In genomic region chr1:23194119-23194984, GRCh38 we compare ENCODE assay signal across 12 cellular contexts. TPM values are rescaled to one million over a fixed set of nuclear protein-coding genes. Genes with fewer than 3 reads are reported as not detected.
DNase-seq lines count a peak whose midpoint lies in the region; ATAC-seq and TF ChIP-seq lines count a peak whose summit lies in the region.
"Had no signal": no experiment of that assay in that cellular context is flagged by ENCODE, and none has a peak within 500 bp of the region (broad histone marks: within the 10 kb centered on the region; RNA-seq: fewer than 3 reads in every experiment).

No MANE protein-coding gene starts in this region.

- no peak for TF ChIP-seq EP300 in gastroesophageal sphincter (IDR thresholded peaks at IDR 0.05)

- TF ChIP-seq CTCF in gastroesophageal sphincter (IDR thresholded peaks at IDR 0.05) = no peak

- H3K4me3 ChIP-seq in gastroesophageal sphincter = no peak overlapping the region
- H3K4me3 ChIP-seq: thyroid gland had no signal

- no peak overlapping the region for H3K27ac ChIP-seq in gastroesophageal sphincter
- H3K27ac ChIP-seq: HL-60, thyroid gland had no signal

- no peak for TF ChIP-seq POLR2A in gastroesophageal sphincter (IDR thresholded peaks at IDR 0.05)

- no peaks in the 10 kb centered on the region for H3K9me3 ChIP-seq in gastroesophageal sphincter
- H3K9me3 ChIP-seq: thyroid gland had no signal

- H3K4me1 ChIP-seq in gastroesophageal sphincter = no peaks in the 10 kb centered on the region
- H3K4me1 ChIP-seq: thyroid gland had no signal

- 67 to 70% methylated on average over 3 to 10 of the region's 11 CpGs for WGBS in gastroesophageal sphincter (ENCODE audit: low coverage in 1 of 2), 2 donors

- ATAC-seq in GM19023 (IDR thresholded peaks at IDR 0.05; ENCODE audit: unreplicated experiment) = no peak
- no peak for ATAC-seq in HG03139 (IDR thresholded peaks at IDR 0.05; ENCODE audit: unreplicated experiment)
- ATAC-seq in gastroesophageal sphincter = no peak

- H3K27me3 ChIP-seq in gastroesophageal sphincter = peaks cover 11% of the 10 kb centered on the region
- H3K27me3 ChIP-seq: thyroid gland had no signal

- no peaks in the 10 kb centered on the region for H3K36me3 ChIP-seq in gastroesophageal sphincter
- H3K36me3 ChIP-seq: thyroid gland had no signal

- DNase-seq in ELF-1 (ENCODE audit: low read depth, low spot score) = peak; percentile 56
- peak; percentile 67 for DNase-seq in NCI-H82 treated with DMSO at 0.1 percent for 48 hours (lab: John Stamatoyannopoulos, UW; ENCODE audit: unreplicated experiment)
- DNase-seq in dermis blood vessel endothelial cell = peak; percentile 76
- peak; percentile 98 for DNase-seq in non-pigmented ciliary epithelial cell (ENCODE audit: low read depth)
- no peak for DNase-seq in T-helper 2 cell
- DNase-seq: NCI-H2107, thyroid gland had no signal

RNA-seq across cellular contexts. Expression of gene HTR1D, which starts 22.9 kb away (rescaled TPM):
- total RNA-seq in dermis blood vessel endothelial cell = 0.28 and 0.85 TPM in 2 replicates
- under 1 TPM in 1 of 4 donors, not detected in 3; 0.46 TPM for total RNA-seq in gastroesophageal sphincter
- total RNA-seq: neural crest cell, thyroid gland had no signal

RNA-seq across cellular contexts. Expression of gene LUZP1, which starts 25.7 kb away (rescaled TPM):
- 51.9 and 66.4 TPM in 2 replicates for total RNA-seq in dermis blood vessel endothelial cell
- total RNA-seq in gastroesophageal sphincter = 10 to 100 TPM; 22.3 to 38.4 (median 30.3) TPM

Comparison
In these comparisons a context has a peak if more than half of its experiments do, and no peak if none do; other contexts are left out.
1. DNase-seq: peak in ELF-1 (single experiment), NCI-H82 treated with DMSO at 0.1 percent for 48 hours (single experiment), dermis blood vessel endothelial cell (single experiment) and non-pigmented ciliary epithelial cell (single experiment); none in T-helper 2 cell (0 of 5).